10 cellular contexts compared by ENCODE assay signal in the genomic region with DNA sequence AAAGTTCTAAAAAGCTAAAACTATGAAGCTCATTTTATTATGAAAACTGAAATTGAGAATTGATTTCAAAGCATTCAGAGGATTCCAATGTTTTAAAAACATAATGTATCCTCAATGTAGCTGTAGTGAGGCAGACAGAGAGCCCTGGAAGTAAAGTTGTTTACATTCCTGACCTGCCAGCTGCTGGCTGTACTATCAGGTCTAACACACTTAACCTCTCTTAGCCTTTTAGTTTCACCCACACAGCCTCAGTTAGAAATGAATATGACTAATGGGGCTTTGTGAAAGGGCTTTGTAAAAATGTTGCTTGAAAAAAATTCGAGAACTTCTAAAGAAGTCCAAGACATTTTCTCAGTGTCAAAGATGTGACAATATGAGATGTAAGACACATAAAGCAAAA.
DNase-seq lines count a peak whose midpoint lies in the region; ATAC-seq, FAIRE-seq and TF ChIP-seq lines count a peak whose summit lies in the region.
"Had no signal": no experiment of that assay in that cellular context is flagged by ENCODE, and none has a peak within 500 bp of the region (broad histone marks: within the 10 kb centered on the region; RNA-seq: fewer than 3 reads in every experiment).

No MANE protein-coding gene starts in this region.

- H3K4me3 ChIP-seq in dorsolateral prefrontal cortex = no peak overlapping the region
- H3K4me3 ChIP-seq: Peyer's patch had no signal

- peak; percentile 8 for DNase-seq in AG08396 (ENCODE audit: low spot score)
- peak; percentile 28 for DNase-seq in OCI-M1 (lab: John Stamatoyannopoulos, UW)
- DNase-seq in activated CD4-positive, alpha-beta T cell treated with anti-CD3 and anti-CD28 coated beads, Interleukin-2, amount 10 ng/mL, durations not matched to agents 7 days and 5 days = no peak
- DNase-seq in dorsolateral prefrontal cortex = no peak
- DNase-seq in hippocampal formation (lab: John Stamatoyannopoulos, UW) = no peak
- no peak for DNase-seq in NCI-H1436 (lab: John Stamatoyannopoulos, UW)
- DNase-seq: Peyer's patch, WERI-Rb-1 had no signal

- no peak overlapping the region for H3K4me3 Mint-ChIP-seq in activated CD4-positive, alpha-beta T cell treated with anti-CD3 and anti-CD28 coated beads, Interleukin-2, amount 10 ng/mL, durations not matched to agents 7 days and 5 days

- H3K27ac ChIP-seq in dorsolateral prefrontal cortex = no peak overlapping the region
- H3K27ac ChIP-seq: Peyer's patch, WERI-Rb-1 had no signal

- no peaks in the 10 kb centered on the region for H3K27me3 Mint-ChIP-seq in activated CD4-positive, alpha-beta T cell treated with anti-CD3 and anti-CD28 coated beads, Interleukin-2, amount 10 ng/mL, durations not matched to agents 7 days and 5 days

- ATAC-seq in GM21390 (IDR thresholded peaks at IDR 0.05; ENCODE audit: unreplicated experiment) = peak; percentile 44

- POLR2A ChIA-PET in activated CD4-positive, alpha-beta T cell treated with anti-CD3 and anti-CD28 coated beads, Interleukin-2, amount 10 ng/mL, durations not matched to agents 7 days and 5 days (lab: Charles Lee) = no interaction called here

- CTCF ChIA-PET in activated CD4-positive, alpha-beta T cell treated with anti-CD3 and anti-CD28 coated beads, Interleukin-2, amount 10 ng/mL, durations not matched to agents 7 days and 5 days (lab: Charles Lee) = interaction anchor here (1.3 kb wide), 1 partner anchor 17 kb away, joined by 3 read pairs; no protein-coding TSS in a partner anchor

- intact Hi-C loops in dorsolateral prefrontal cortex (cut with DNase I) = no loop called here

- no peak for TF ChIP-seq CTCF in dorsolateral prefrontal cortex (IDR thresholded peaks at IDR 0.05 in 54 of 56, conservative IDR thresholded peaks at IDR 0.05 in 2 of 56; ENCODE audit: low read depth in 1 of 56, partially characterized antibody in 56 of 56)

- peak; percentile 51 for FAIRE-seq in islet of Langerhans (lab: Jason Lieb, UNC)

- H3K27ac Mint-ChIP-seq in activated CD4-positive, alpha-beta T cell treated with anti-CD3 and anti-CD28 coated beads, Interleukin-2, amount 10 ng/mL, durations not matched to agents 7 days and 5 days = no peak overlapping the region

- H3K27me3 ChIP-seq in dorsolateral prefrontal cortex = no peaks in the 10 kb centered on the region
- H3K27me3 ChIP-seq: Peyer's patch had no signal

- H3K36me3 Mint-ChIP-seq in activated CD4-positive, alpha-beta T cell treated with anti-CD3 and anti-CD28 coated beads, Interleukin-2, amount 10 ng/mL, durations not matched to agents 7 days and 5 days (ENCODE audit: low read depth) = no peaks in the 10 kb centered on the region

- peaks cover 4% of the 10 kb centered on the region for H3K4me1 Mint-ChIP-seq in activated CD4-positive, alpha-beta T cell treated with anti-CD3 and anti-CD28 coated beads, Interleukin-2, amount 10 ng/mL, durations not matched to agents 7 days and 5 days

- no peaks in the 10 kb centered on the region for H3K9me3 Mint-ChIP-seq in activated CD4-positive, alpha-beta T cell treated with anti-CD3 and anti-CD28 coated beads, Interleukin-2, amount 10 ng/mL, durations not matched to agents 7 days and 5 days

Comparison
In these comparisons a context has a peak if more than half of its experiments do, and no peak if none do; other contexts are left out.
1. DNase-seq: peak in AG08396 (single experiment) and OCI-M1 (single experiment); none in activated CD4-positive, alpha-beta T cell treated with anti-CD3 and anti-CD28 coated beads, Interleukin-2, amount 10 ng/mL, durations not matched to agents 7 days and 5 days (single experiment), dorsolateral prefrontal cortex (0 of 10), hippocampal formation (0 of 2) and NCI-H1436 (single experiment).